Comparison of ENCODE assay signal across 16 cellular contexts in the genomic region with DNA sequence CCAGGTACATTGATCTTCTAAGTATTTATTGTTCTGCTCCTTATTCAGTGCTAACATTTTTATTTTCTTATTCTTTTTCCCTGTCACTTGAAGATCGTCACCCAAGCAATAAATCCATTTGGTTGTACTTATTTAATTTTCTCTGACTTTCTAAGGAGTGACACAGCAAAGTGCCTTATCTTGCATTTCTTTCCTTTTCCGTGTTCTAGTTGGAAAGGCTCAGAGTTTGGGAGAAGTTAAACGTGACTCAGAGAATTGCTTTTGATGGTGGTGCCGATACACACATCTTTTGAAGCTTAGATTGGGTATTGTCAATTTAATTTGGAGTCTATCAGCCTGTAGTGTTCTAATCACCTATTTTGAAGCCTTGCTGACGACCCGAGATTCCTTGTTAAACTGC.
DNase-seq lines count a peak whose midpoint lies in the region; ATAC-seq and TF ChIP-seq lines count a peak whose summit lies in the region.
"Had no signal": no experiment of that assay in that cellular context is flagged by ENCODE, and none has a peak within 500 bp of the region (broad histone marks: within the 10 kb centered on the region; RNA-seq: fewer than 3 reads in every experiment).

No MANE protein-coding gene starts in this region.

- no peak for TF ChIP-seq POLR2A in prostate gland (IDR thresholded peaks at IDR 0.05)

- peak; percentile 3 for DNase-seq in activated naive CD4-positive, alpha-beta T cell treated with anti-CD3 and anti-CD28 coated beads for 36 hours
- DNase-seq in activated naive CD4-positive, alpha-beta T cell treated with Interleukin-2 at 50 U/mL for 16 hours: no peak
- DNase-seq in T-helper 17 cell: no peak
- no peak for DNase-seq in effector memory CD4-positive, alpha-beta T cell
- DNase-seq in stimulated activated effector memory CD8-positive, alpha-beta T cell treated with anti-CD3 and anti-CD28 coated beads, Interleukin-12 subunit alpha, Interleukin-12 subunit beta, amount 100 ng/mL, for 72 hours (ENCODE audit: low spot score in 2 of 2): no peak
- no peak for DNase-seq in left lung
- DNase-seq in prostate gland (ENCODE audit: low spot score): no peak
- no peak for DNase-seq in stimulated activated CD4-positive, alpha-beta T cell treated with anti-CD3 and anti-CD28 coated beads, Interleukin-2, amount 100 ng/mL, for 48 hours
- DNase-seq: Calu3; central memory CD4-positive, alpha-beta T cell; heart left ventricle; left ventricle myocardium inferior; NCI-H1694; Right ventricle myocardium superior; transverse colon had no signal

- peaks cover 4% of the 10 kb centered on the region for H3K9me3 Mint-ChIP-seq in activated naive CD4-positive, alpha-beta T cell treated with anti-CD3 and anti-CD28 coated beads for 36 hours
- no peaks in the 10 kb centered on the region for H3K9me3 Mint-ChIP-seq in stimulated activated effector memory CD8-positive, alpha-beta T cell treated with anti-CD3 and anti-CD28 coated beads, Interleukin-12 subunit alpha, Interleukin-12 subunit beta, amount 100 ng/mL, for 72 hours
- H3K9me3 Mint-ChIP-seq: stimulated activated memory B cell treated with anti-CD40 and anti-IgM and Interleukin-4, amounts not matched to agents 10 μg/mL and 1 μg/mL and 100 μg/mL, for 72 hours had no signal

- H3K9me3 ChIP-seq in T-helper 17 cell (ENCODE audit: control insufficient read depth, low read length, poor library complexity, severe bottlenecking) (no peaks in the 10 kb centered on the region), left lung (no peaks in the 10 kb centered on the region), prostate gland (no peaks in the 10 kb centered on the region)
- H3K9me3 ChIP-seq in effector memory CD4-positive, alpha-beta T cell (ENCODE audit: control insufficient read depth, low read length): no peaks in the 10 kb centered on the region
- H3K9me3 ChIP-seq: heart left ventricle, left ventricle myocardium inferior, transverse colon had no signal

- intact Hi-C loops in activated naive CD4-positive, alpha-beta T cell treated with anti-CD3 and anti-CD28 coated beads for 36 hours (cut with micrococcal nuclease): no loop called here
- intact Hi-C loops in left lung (cut with DNase I): no loop called here
- intact Hi-C loops in prostate gland (cut with DNase I): no loop called here

- no peak for ATAC-seq in T-helper 17 cell
- ATAC-seq in stimulated activated effector memory CD8-positive, alpha-beta T cell treated with anti-CD3 and anti-CD28 coated beads, Interleukin-12 subunit alpha, Interleukin-12 subunit beta, amount 100 ng/mL, for 72 hours: no peak
- ATAC-seq in left lung: no peak
- ATAC-seq: heart left ventricle; stimulated activated memory B cell treated with anti-CD40 and anti-IgM and Interleukin-4, amounts not matched to agents 10 μg/mL and 1 μg/mL and 100 μg/mL, for 72 hours had no signal

- H3K36me3 ChIP-seq in effector memory CD4-positive, alpha-beta T cell (ENCODE audit: control insufficient read depth, insufficient read depth, low read length): no peaks in the 10 kb centered on the region
- H3K36me3 ChIP-seq in left lung: no peaks in the 10 kb centered on the region
- no peaks in the 10 kb centered on the region for H3K36me3 ChIP-seq in prostate gland
- H3K36me3 ChIP-seq: heart left ventricle, left ventricle myocardium inferior, transverse colon had no signal

- peaks cover 6% of the 10 kb centered on the region for H3K36me3 Mint-ChIP-seq in activated naive CD4-positive, alpha-beta T cell treated with anti-CD3 and anti-CD28 coated beads for 36 hours (ENCODE audit: low read depth)
- H3K36me3 Mint-ChIP-seq in T-helper 17 cell (ENCODE audit: low read depth): peaks cover 2% of the 10 kb centered on the region
- peaks cover 5% of the 10 kb centered on the region for H3K36me3 Mint-ChIP-seq in stimulated activated effector memory CD8-positive, alpha-beta T cell treated with anti-CD3 and anti-CD28 coated beads, Interleukin-12 subunit alpha, Interleukin-12 subunit beta, amount 100 ng/mL, for 72 hours

- H3K4me1 ChIP-seq in effector memory CD4-positive, alpha-beta T cell (ENCODE audit: control insufficient read depth, insufficient read depth, low read length, poor library complexity, severe bottlenecking): peaks cover 51% of the 10 kb centered on the region
- H3K4me1 ChIP-seq in left lung: peaks cover 3 to 18% of the 10 kb centered on the region in 2 donors
- no peaks in the 10 kb centered on the region for H3K4me1 ChIP-seq in prostate gland (replicated peaks)

- H3K27ac Mint-ChIP-seq in activated naive CD4-positive, alpha-beta T cell treated with anti-CD3 and anti-CD28 coated beads for 36 hours: peak overlapping the region; percentile 91
- peak overlapping the region; percentile 94 for H3K27ac Mint-ChIP-seq in T-helper 17 cell
- peak overlapping the region; percentile 70 for H3K27ac Mint-ChIP-seq in stimulated activated effector memory CD8-positive, alpha-beta T cell treated with anti-CD3 and anti-CD28 coated beads, Interleukin-12 subunit alpha, Interleukin-12 subunit beta, amount 100 ng/mL, for 72 hours
- H3K27ac Mint-ChIP-seq: stimulated activated memory B cell treated with anti-CD40 and anti-IgM and Interleukin-4, amounts not matched to agents 10 μg/mL and 1 μg/mL and 100 μg/mL, for 72 hours had no signal

- WGBS in prostate gland: 57% methylated on average over 6 of the region's 6 CpGs

- H3K27me3 ChIP-seq in effector memory CD4-positive, alpha-beta T cell (replicated peaks; ENCODE audit: control insufficient read depth, insufficient read depth, low read length, poor library complexity, severe bottlenecking): no peaks in the 10 kb centered on the region
- H3K27me3 ChIP-seq in left lung: no peaks in the 10 kb centered on the region
- H3K27me3 ChIP-seq in prostate gland (replicated peaks; ENCODE audit: insufficient read depth): no peaks in the 10 kb centered on the region
- H3K27me3 ChIP-seq: heart left ventricle, transverse colon had no signal

- H3K4me3 ChIP-seq in effector memory CD4-positive, alpha-beta T cell (ENCODE audit: insufficient read depth, low read depth, low read length, poor library complexity, severe bottlenecking): no peak overlapping the region
- H3K4me3 ChIP-seq in left lung (no peak overlapping the region), prostate gland (no peak overlapping the region)
- H3K4me3 ChIP-seq: heart left ventricle, left ventricle myocardium inferior, transverse colon had no signal

- H3K27me3 Mint-ChIP-seq in activated naive CD4-positive, alpha-beta T cell treated with anti-CD3 and anti-CD28 coated beads for 36 hours (ENCODE audit: low read depth): no peaks in the 10 kb centered on the region
- H3K27me3 Mint-ChIP-seq in T-helper 17 cell: no peaks in the 10 kb centered on the region
- H3K27me3 Mint-ChIP-seq: stimulated activated memory B cell treated with anti-CD40 and anti-IgM and Interleukin-4, amounts not matched to agents 10 μg/mL and 1 μg/mL and 100 μg/mL, for 72 hours had no signal

- H3K4me1 Mint-ChIP-seq in activated naive CD4-positive, alpha-beta T cell treated with anti-CD3 and anti-CD28 coated beads for 36 hours (ENCODE audit: low read depth): peaks cover 90% of the 10 kb centered on the region
- H3K4me1 Mint-ChIP-seq in T-helper 17 cell: peaks cover 50% of the 10 kb centered on the region
- peaks cover 72% of the 10 kb centered on the region for H3K4me1 Mint-ChIP-seq in stimulated activated effector memory CD8-positive, alpha-beta T cell treated with anti-CD3 and anti-CD28 coated beads, Interleukin-12 subunit alpha, Interleukin-12 subunit beta, amount 100 ng/mL, for 72 hours

- CTCF ChIA-PET in activated naive CD4-positive, alpha-beta T cell treated with anti-CD3 and anti-CD28 coated beads for 36 hours (lab: Charles Lee): interaction anchor here (0.9 to 1.1 kb wide), 2 partner anchors 17 to 75 kb away, joined by 3 read pairs; no protein-coding TSS in a partner anchor

- TF ChIP-seq CTCF in left lung (IDR thresholded peaks at IDR 0.05) (no peak), prostate gland (IDR thresholded peaks at IDR 0.05) (no peak)

- H3K27ac ChIP-seq in effector memory CD4-positive, alpha-beta T cell (ENCODE audit: insufficient read depth, low read length, poor library complexity, severe bottlenecking): peak overlapping the region; percentile 26
- no peak overlapping the region for H3K27ac ChIP-seq in left lung
- H3K27ac ChIP-seq in prostate gland: no peak overlapping the region
- H3K27ac ChIP-seq: left ventricle myocardium inferior had no signal

- peak overlapping the region; percentile 60 for H3K4me3 Mint-ChIP-seq in activated naive CD4-positive, alpha-beta T cell treated with anti-CD3 and anti-CD28 coated beads for 36 hours
- peak overlapping the region; percentile 47 for H3K4me3 Mint-ChIP-seq in T-helper 17 cell
- peak overlapping the region; percentile 50 for H3K4me3 Mint-ChIP-seq in stimulated activated effector memory CD8-positive, alpha-beta T cell treated with anti-CD3 and anti-CD28 coated beads, Interleukin-12 subunit alpha, Interleukin-12 subunit beta, amount 100 ng/mL, for 72 hours
- H3K4me3 Mint-ChIP-seq: stimulated activated memory B cell treated with anti-CD40 and anti-IgM and Interleukin-4, amounts not matched to agents 10 μg/mL and 1 μg/mL and 100 μg/mL, for 72 hours had no signal
